ENCODE assay signal across 14 cellular contexts in genomic region chr3:156795890-156796451, GRCh38. TPM values are rescaled to one million over a fixed set of nuclear protein-coding genes. Genes with fewer than 3 reads are reported as not detected.
DNase-seq lines count a peak whose midpoint lies in the region; ATAC-seq and TF ChIP-seq lines count a peak whose summit lies in the region.
"Had no signal": no experiment of that assay in that cellular context is flagged by ENCODE, and none has a peak within 500 bp of the region (broad histone marks: within the 10 kb centered on the region; RNA-seq: fewer than 3 reads in every experiment).

No MANE protein-coding gene starts in this region.

- in situ Hi-C loops in Panc1 (cut with HindIII; ENCODE audit: low pct_unique_long_range_greater_than_20kb, low sequenced_read_pairs): no loop called here

- H3K27me3 Mint-ChIP-seq in type B pancreatic cell: no peaks in the 10 kb centered on the region
- H3K27me3 Mint-ChIP-seq: activated naive CD8-positive, alpha-beta T cell treated with anti-CD3 and anti-CD28 coated beads, Interleukin-2, amount 50 U/mL, for 24 hours had no signal

- H3K36me3 Mint-ChIP-seq in activated naive CD4-positive, alpha-beta T cell treated with anti-CD3 and anti-CD28 coated beads, Interleukin-2, amount 50 U/mL, for 72 hours: peaks cover 35 to 53% of the 10 kb centered on the region in 2 donors
- no peaks in the 10 kb centered on the region for H3K36me3 Mint-ChIP-seq in type B pancreatic cell

- TF ChIP-seq CTCF in Panc1 (IDR thresholded peaks at IDR 0.05) (no peak), type B pancreatic cell (conservative IDR thresholded peaks at IDR 0.05) (no peak), heart left ventricle (IDR thresholded peaks at IDR 0.05) (no peak)

- no peak for TF ChIP-seq POLR2A in heart left ventricle (IDR thresholded peaks at IDR 0.05)

- peak overlapping the region; percentile 27; the same call in 1 of the 2 replicates for H3K27ac ChIP-seq in Panc1 (ENCODE audit: low read length)
- peak overlapping the region; percentile 56 for H3K27ac ChIP-seq in epithelial cell of prostate
- no peak overlapping the region for H3K27ac ChIP-seq in heart left ventricle
- H3K27ac ChIP-seq: dorsolateral prefrontal cortex had no signal

- H3K36me3 ChIP-seq in Panc1 (ENCODE audit: control insufficient read depth, insufficient read depth, low read length) (no peaks in the 10 kb centered on the region), heart left ventricle (no peaks in the 10 kb centered on the region)

- H3K9me3 Mint-ChIP-seq in activated naive CD4-positive, alpha-beta T cell treated with anti-CD3 and anti-CD28 coated beads, Interleukin-2, amount 50 U/mL, for 72 hours: peaks cover 25 to 34% of the 10 kb centered on the region in 2 donors
- H3K9me3 Mint-ChIP-seq in type B pancreatic cell: peaks cover 7% of the 10 kb centered on the region

- no peaks in the 10 kb centered on the region for H3K4me1 ChIP-seq in Panc1 (ENCODE audit: control insufficient read depth, insufficient read depth, low read length)
- peaks cover 0 to 27% (median 0%) of the 10 kb centered on the region in 12 donors for H3K4me1 ChIP-seq in heart left ventricle

- intact Hi-C loops in Panc1 (cut with micrococcal nuclease; ENCODE audit: unreplicated experiment) (no loop called here), heart left ventricle (cut with DNase I) (loop anchor here in 1 of 10 donors (10.0 kb wide), 1 partner anchor 59 kb away; no protein-coding TSS in a partner anchor)

- POLR2A ChIA-PET in Panc1 (lab: Charles Lee): no interaction called here

- H3K4me3 ChIP-seq in Panc1 (ENCODE audit: low read depth in 2 of 2, low read length in 2 of 2) (no peak overlapping the region), heart left ventricle (no peak overlapping the region)
- H3K4me3 ChIP-seq: dorsolateral prefrontal cortex, lung had no signal

- peak; percentile 51 to 63 for ATAC-seq in activated naive CD4-positive, alpha-beta T cell treated with anti-CD3 and anti-CD28 coated beads, Interleukin-2, amount 50 U/mL, for 72 hours
- ATAC-seq in Panc1 (0 out of 2 replicates have a peak, but pooled peaks have one; percentile 39), heart left ventricle (no peak)
- ATAC-seq: activated naive CD8-positive, alpha-beta T cell treated with anti-CD3 and anti-CD28 coated beads, Interleukin-2, amount 50 U/mL, for 24 hours had no signal

- CTCF ChIA-PET in Panc1 (lab: Charles Lee): no interaction called here

- peaks cover 23% of the 10 kb centered on the region for H3K4me1 Mint-ChIP-seq in type B pancreatic cell (ENCODE audit: unreplicated experiment)

- H3K27ac Mint-ChIP-seq in activated naive CD4-positive, alpha-beta T cell treated with anti-CD3 and anti-CD28 coated beads, Interleukin-2, amount 50 U/mL, for 72 hours: peak overlapping the region in 1 of 2 donors; percentile 62
- H3K27ac Mint-ChIP-seq in type B pancreatic cell: no peak overlapping the region
- H3K27ac Mint-ChIP-seq: activated naive CD8-positive, alpha-beta T cell treated with anti-CD3 and anti-CD28 coated beads, Interleukin-2, amount 50 U/mL, for 24 hours had no signal

- H3K4me3 Mint-ChIP-seq in type B pancreatic cell: peak overlapping the region; percentile 30
- H3K4me3 Mint-ChIP-seq: activated naive CD8-positive, alpha-beta T cell treated with anti-CD3 and anti-CD28 coated beads, Interleukin-2, amount 50 U/mL, for 24 hours had no signal

- DNase-seq in activated naive CD4-positive, alpha-beta T cell treated with anti-CD3 and anti-CD28 coated beads, Interleukin-2, amount 50 U/mL, for 72 hours (ENCODE audit: low spot score in 2 of 2): no peak
- DNase-seq in activated naive CD4-positive, alpha-beta T cell (lab: John Stamatoyannopoulos, UW): no peak
- DNase-seq in Panc1 (ENCODE audit: low read depth, low spot score): no peak
- no peak for DNase-seq in epithelial cell of prostate (ENCODE audit: low read depth, low spot score)
- DNase-seq in type B pancreatic cell (ENCODE audit: extremely low spot score, unreplicated experiment): no peak
- no peak for DNase-seq in heart left ventricle
- DNase-seq in NCI-H446 treated with DMSO at 0.1 percent for 48 hours (lab: John Stamatoyannopoulos, UW): no peak
- DNase-seq in activated T-cell treated with anti-CD3 and anti-CD28 coated beads, Interleukin-2, amount 50 U/mL, for 1 hour: no peak
- DNase-seq: activated CD4-positive, alpha-beta T cell treated with anti-CD3 and anti-CD28 coated beads, Interleukin-2, amount 50 U/mL, for 48 hours; activated naive CD8-positive, alpha-beta T cell treated with anti-CD3 and anti-CD28 coated beads, Interleukin-2, amount 50 U/mL, for 24 hours; dorsolateral prefrontal cortex; NCI-H1048; NCI-H748 treated with DMSO at 0.1 percent for 48 hours had no signal

- no TSS peak for BruUV-seq in Panc1 (replicated peaks; lab: Mats Ljungman, UMichigan)

- H3K27me3 ChIP-seq in Panc1 (ENCODE audit: control insufficient read depth, insufficient read depth, low read length): no peaks in the 10 kb centered on the region
- H3K27me3 ChIP-seq in heart left ventricle: no peaks in the 10 kb centered on the region
- H3K27me3 ChIP-seq: dorsolateral prefrontal cortex had no signal

- H3K9me3 ChIP-seq in Panc1 (ENCODE audit: control insufficient read depth, insufficient read depth, low read depth, low read length) (no peaks in the 10 kb centered on the region; the same call in 1 of the 2 replicates), heart left ventricle (peaks cover 0 to 14% (median 0%) of the 10 kb centered on the region in 12 donors)

RNA-seq across cellular contexts. Expression of gene LEKR1, which starts 30.2 kb away (rescaled TPM):
- 1 to 10 TPM; 1.0 to 1.1 TPM for total RNA-seq in activated naive CD4-positive, alpha-beta T cell treated with anti-CD3 and anti-CD28 coated beads, Interleukin-2, amount 50 U/mL, for 72 hours
- not detected for total RNA-seq in Panc1 (2021; ENCODE audit: unreplicated experiment)
- not detected for polyA plus RNA-seq in Panc1 (2012; ENCODE audit: insufficient read length)
- 1.6 and 4.2 TPM in 2 replicates for total RNA-seq in type B pancreatic cell (ENCODE audit: low replicate concordance)
- total RNA-seq in heart left ventricle: 1 to 10 TPM in 5 of 9 donors, under 1 TPM in 3, not detected in 1; 0.23 to 1.8 (median 1.0) TPM
- polyA plus RNA-seq in heart left ventricle: under 1 TPM; 0.22 to 0.34 TPM

Comparison
In these comparisons a context has a peak if more than half of its experiments do, and no peak if none do; other contexts are left out.
1. ATAC-seq: peak in activated naive CD4-positive, alpha-beta T cell treated with anti-CD3 and anti-CD28 coated beads, Interleukin-2, amount 50 U/mL, for 72 hours (2 of 2) and Panc1 (single experiment); none in heart left ventricle (0 of 4).
2. H3K27ac ChIP-seq: peak in Panc1 (single experiment) and epithelial cell of prostate (single experiment); none in heart left ventricle (0 of 12).